8 cellular contexts compared by ENCODE assay signal in genomic region chr17:44778656-44779210, GRCh38. TPM values are rescaled to one million over a fixed set of nuclear protein-coding genes. Genes with fewer than 3 reads are reported as not detected.
DNase-seq lines count a peak whose midpoint lies in the region; ATAC-seq and TF ChIP-seq lines count a peak whose summit lies in the region.
"Had no signal": no experiment of that assay in that cellular context is flagged by ENCODE, and none has a peak within 500 bp of the region (broad histone marks: within the 10 kb centered on the region; RNA-seq: fewer than 3 reads in every experiment).

No MANE protein-coding gene starts in this region.

- H3K4me2 ChIP-seq in DND-41 (ENCODE audit: insufficient read depth, low read length) (peak overlapping the region; percentile 84), Karpas-422 (ENCODE audit: low read depth, low read length, poor library complexity, severe bottlenecking) (peak overlapping the region; percentile 73)

- H3K9me3 ChIP-seq in DND-41 (ENCODE audit: insufficient read depth, low read length, severe bottlenecking), result no peaks in the 10 kb centered on the region
- no peaks in the 10 kb centered on the region for H3K9me3 ChIP-seq in Karpas-422 (ENCODE audit: low read length)
- H3K9me3 ChIP-seq: mucosa of descending colon had no signal

- no peaks in the 10 kb centered on the region for H3K9me2 ChIP-seq in Karpas-422 (replicated peaks; ENCODE audit: insufficient read depth, low read length)

- ATAC-seq in DND-41 (ENCODE audit: insufficient read depth, low read depth) (no peak), HG02884 (IDR thresholded peaks at IDR 0.05; ENCODE audit: unreplicated experiment) (no peak), foreskin keratinocyte (no peak)

- H3K79me2 ChIP-seq in DND-41 (ENCODE audit: insufficient read depth, low read length) (no peaks in the 10 kb centered on the region), Karpas-422 (ENCODE audit: low read length) (no peaks in the 10 kb centered on the region)

- TF ChIP-seq CTCF in DND-41 (IDR thresholded peaks at IDR 0.05; ENCODE audit: borderline replicate concordance, extremely low read depth, low read length, poor library complexity, severe bottlenecking) (no peak), coronary artery (IDR thresholded peaks at IDR 0.05) (no peak), foreskin keratinocyte (conservative IDR thresholded peaks at IDR 0.05) (no peak)

- H3K27me3 ChIP-seq in DND-41 (ENCODE audit: insufficient read depth, low read length, poor library complexity) (no peaks in the 10 kb centered on the region), Karpas-422 (ENCODE audit: low read length) (no peaks in the 10 kb centered on the region), rectal smooth muscle tissue (ENCODE audit: control insufficient read depth, insufficient read depth, low read length) (no peaks in the 10 kb centered on the region), foreskin keratinocyte (peaks cover 6% of the 10 kb centered on the region)

- H3K4me1 ChIP-seq in DND-41 (ENCODE audit: insufficient read depth, low read length) (peaks cover 37% of the 10 kb centered on the region), Karpas-422 (ENCODE audit: low read length) (peaks cover 28% of the 10 kb centered on the region), rectal smooth muscle tissue (ENCODE audit: control insufficient read depth, insufficient read depth, low read length) (peaks cover 29% of the 10 kb centered on the region), foreskin keratinocyte (no peaks in the 10 kb centered on the region)

- H3K9ac ChIP-seq in DND-41 (ENCODE audit: low read depth, low read length) (peak overlapping the region; percentile 33; the same call in 1 of the 2 replicates), Karpas-422 (ENCODE audit: low read length) (peak overlapping the region; percentile 49; the same call in 1 of the 2 replicates), rectal smooth muscle tissue (ENCODE audit: low read length) (no peak overlapping the region)

- no peak overlapping the region for H3K27ac ChIP-seq in DND-41 (ENCODE audit: low read length)
- no peak overlapping the region for H3K27ac ChIP-seq in Karpas-422 (ENCODE audit: low read length)
- H3K27ac ChIP-seq in coronary artery, result peak overlapping the region; percentile 44 to 74
- peak overlapping the region; percentile 46 for H3K27ac ChIP-seq in rectal smooth muscle tissue (ENCODE audit: low read depth, low read length)
- no peak overlapping the region for H3K27ac ChIP-seq in foreskin keratinocyte

- peaks cover 3% of the 10 kb centered on the region; the same call in 1 of the 2 replicates for H4K20me1 ChIP-seq in DND-41 (ENCODE audit: insufficient read depth, low read length)
- H4K20me1 ChIP-seq in Karpas-422 (ENCODE audit: insufficient read depth, low read depth, low read length), result no peaks in the 10 kb centered on the region

- H3K4me3 ChIP-seq in DND-41 (ENCODE audit: low read depth in 1 of 2, low read length in 2 of 2), result peak overlapping the region in 1 of 2 experiments; percentile 52; a peak in 1 of 4 replicates
- peak overlapping the region; percentile 53; the same call in 1 of the 2 replicates for H3K4me3 ChIP-seq in Karpas-422 (ENCODE audit: low read length)
- peak overlapping the region; percentile 75 for H3K4me3 ChIP-seq in coronary artery
- peak overlapping the region; percentile 58 for H3K4me3 ChIP-seq in rectal smooth muscle tissue (ENCODE audit: low read length)
- H3K4me3 ChIP-seq: mucosa of descending colon had no signal

- no peak overlapping the region for H2AFZ ChIP-seq in DND-41 (ENCODE audit: low read depth, low read length)
- H2AFZ ChIP-seq in Karpas-422 (ENCODE audit: low read length), result no peak overlapping the region; the same call in 1 of the 2 replicates

- H3K36me3 ChIP-seq in DND-41 (ENCODE audit: insufficient read depth, low read length) (no peaks in the 10 kb centered on the region), Karpas-422 (ENCODE audit: insufficient read depth, low read length) (no peaks in the 10 kb centered on the region), rectal smooth muscle tissue (ENCODE audit: control insufficient read depth, insufficient read depth, low read length) (no peaks in the 10 kb centered on the region)

- DNase-seq in DND-41 (no peak), Karpas-422 (no peak), coronary artery (ENCODE audit: low spot score) (no peak), foreskin keratinocyte (no peak)
- no peak for DNase-seq in stimulated activated CD4-positive, alpha-beta T cell treated with anti-CD3 and anti-CD28 coated beads, Interleukin-4, amount 100 ng/mL, for 4 hours

RNA-seq across cellular contexts. Expression of gene ADAM11, which starts 19.9 kb away (rescaled TPM):
- total RNA-seq in Karpas-422 (2014; rRNA removed; shearing (Covaris generic); ENCODE audit: low replicate concordance), result 1.3 and 1.7 TPM in 2 replicates
- 0.04 and 0.10 TPM in 2 replicates for total RNA-seq in foreskin keratinocyte
- 0.08 and 0.13 TPM in 2 replicates for polyA plus RNA-seq in foreskin keratinocyte

RNA-seq across cellular contexts. Expression of gene GJC1, which starts 51.4 kb away (rescaled TPM):
- total RNA-seq in Karpas-422 (2014; rRNA removed; shearing (Covaris generic); ENCODE audit: low replicate concordance), result 0.07 and 0.86 TPM in 2 replicates
- total RNA-seq in foreskin keratinocyte, result 31.7 and 32.5 TPM in 2 replicates
- 13.0 and 14.5 TPM in 2 replicates for polyA plus RNA-seq in foreskin keratinocyte

Comparison
In these comparisons a context has a peak if more than half of its experiments do, and no peak if none do; other contexts are left out.
1. H3K27ac ChIP-seq: peak in coronary artery (2 of 2) and rectal smooth muscle tissue (single experiment); none in DND-41 (single experiment), Karpas-422 (single experiment) and foreskin keratinocyte (single experiment).
2. RNA of gene GJC1, which starts 51.4 kb away (total RNA-seq): 31.7 to 32.5 TPM in foreskin keratinocyte; 0.07 to 0.86 TPM in Karpas-422; every median in the first group is over 10 times any median in the second.